Comparison of ENCODE assay signal across 10 cellular contexts in the genomic region with DNA sequence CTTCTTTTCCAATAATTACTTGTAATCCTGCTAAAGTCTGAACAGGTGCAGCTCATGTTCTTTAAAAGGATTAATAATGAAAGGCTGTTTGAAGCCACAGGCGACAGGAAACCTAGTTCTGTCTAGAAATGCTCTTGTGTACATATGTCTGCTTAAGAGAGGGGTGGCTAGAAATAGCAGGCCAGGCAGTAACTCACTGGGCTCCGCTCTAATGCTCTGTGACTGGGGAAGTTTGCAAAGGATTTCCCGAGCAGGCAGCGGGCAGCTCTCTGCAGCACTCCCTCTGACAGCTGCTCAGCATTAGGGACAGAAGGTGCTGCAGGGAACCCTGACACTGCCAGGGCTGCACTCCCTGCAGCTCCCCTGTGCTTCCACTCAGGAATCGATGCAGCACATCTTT. TPM values are rescaled to one million over a fixed set of nuclear protein-coding genes. Genes with fewer than 3 reads are reported as not detected.
A peak's percentile ranks its signal among the peaks of the same experiment; 100 is the strongest.
DNase-seq lines count a peak whose midpoint lies in the region; ATAC-seq and TF ChIP-seq lines count a peak whose summit lies in the region.
"Had no signal": no experiment of that assay in that cellular context is flagged by ENCODE, and none has a peak within 500 bp of the region (broad histone marks: within the 10 kb centered on the region; RNA-seq: fewer than 3 reads in every experiment).

No MANE protein-coding gene starts in this region.

- H3K4ac ChIP-seq in neuronal stem cell (ENCODE audit: low read length), result no peak overlapping the region

- no peak overlapping the region for H3K4me3 ChIP-seq in neuronal stem cell (ENCODE audit: low read length in 2 of 2)
- H3K4me3 ChIP-seq in uterus, result no peak overlapping the region

- H3K27ac ChIP-seq in neuronal stem cell (replicated peaks; ENCODE audit: low read length) (no peak overlapping the region), uterus (no peak overlapping the region)
- H3K27ac ChIP-seq: KMS-11 had no signal

- H2BK12ac ChIP-seq in neuronal stem cell (ENCODE audit: low read length), result no peak overlapping the region

- H3K4me2 ChIP-seq in neuronal stem cell (ENCODE audit: insufficient read depth, low read length, poor library complexity, severe bottlenecking), result no peak overlapping the region
- H3K4me2 ChIP-seq: KMS-11 had no signal

- no peak overlapping the region for H4K8ac ChIP-seq in neuronal stem cell (ENCODE audit: low read depth, low read length)

- no peak overlapping the region for H2BK120ac ChIP-seq in neuronal stem cell (ENCODE audit: low read depth, low read length)

- peak overlapping the region; percentile 70 for H2AFZ ChIP-seq in neuronal stem cell (ENCODE audit: low read length)

- intact Hi-C loops in uterus (cut with DNase I; ENCODE audit: low total_unique reads) (no loop called here), sciatic nerve (cut with DNase I) (no loop called here)

- H2BK15ac ChIP-seq in neuronal stem cell (ENCODE audit: low read length), result no peak overlapping the region

- no peaks in the 10 kb centered on the region for H3K36me3 ChIP-seq in neuronal stem cell (replicated peaks in 1 of 2; ENCODE audit: control insufficient read depth in 2 of 2, insufficient read depth in 2 of 2, low read length in 2 of 2)
- H3K36me3 ChIP-seq in uterus, result no peaks in the 10 kb centered on the region

- H3K27me3 ChIP-seq in neuronal stem cell (ENCODE audit: control insufficient read depth in 3 of 3, insufficient read depth in 3 of 3, low read depth in 1 of 3, low read length in 3 of 3), result peaks cover 0 to 37% (median 0%) of the 10 kb centered on the region in 3 experiments
- H3K27me3 ChIP-seq in uterus, result no peaks in the 10 kb centered on the region

- no peak for TF ChIP-seq CTCF in uterus (IDR thresholded peaks at IDR 0.05)

- no peak overlapping the region for H2BK5ac ChIP-seq in neuronal stem cell (ENCODE audit: low read length)

- H3K9me3 ChIP-seq in neuronal stem cell (replicated peaks in 1 of 2; ENCODE audit: control insufficient read depth in 2 of 2, insufficient read depth in 1 of 2, low read depth in 1 of 2, low read length in 2 of 2) (no peaks in the 10 kb centered on the region), uterus (no peaks in the 10 kb centered on the region)

- H3K23ac ChIP-seq in neuronal stem cell (ENCODE audit: low read depth, low read length, poor library complexity), result no peak overlapping the region

- peak; percentile 79 for ATAC-seq in GM18870 (IDR thresholded peaks at IDR 0.05; ENCODE audit: unreplicated experiment)
- ATAC-seq in GM21825 (IDR thresholded peaks at IDR 0.05; ENCODE audit: unreplicated experiment), result peak; percentile 92
- ATAC-seq in sciatic nerve, result no peak

- no peak overlapping the region for H2AK5ac ChIP-seq in neuronal stem cell (ENCODE audit: low read depth, low read length)

- no peak overlapping the region for H4K91ac ChIP-seq in neuronal stem cell (ENCODE audit: low read depth, low read length, poor library complexity)

- no peak overlapping the region for H3K18ac ChIP-seq in neuronal stem cell (ENCODE audit: low read length)

- WGBS in neuronal stem cell (ENCODE audit: extremely low coverage in 2 of 2, insufficient read length in 2 of 2, insufficient replicate concordance in 1 of 2), 2 donors, result no CpG with 5 or more reads among the region's 5 CpGs

- H3K14ac ChIP-seq in neuronal stem cell (ENCODE audit: low read length), result no peak overlapping the region

- TF ChIP-seq POLR2A in uterus (IDR thresholded peaks at IDR 0.05), result no peak

- DNase-seq in NCI-H146 treated with DMSO at 0.1 percent for 48 hours (lab: John Stamatoyannopoulos, UW; ENCODE audit: unreplicated experiment), result peak; percentile 83
- no peak for DNase-seq in neuronal stem cell (ENCODE audit: low spot score)
- DNase-seq in uterus, result no peak
- no peak for DNase-seq in MV-4-11 (lab: John Stamatoyannopoulos, UW)
- DNase-seq in sciatic nerve (ENCODE audit: low spot score), result no peak
- no peak for DNase-seq in HPDE6-E6E7 (ENCODE audit: extremely low spot score)
- DNase-seq: activated naive CD8-positive, alpha-beta T cell treated with anti-CD3 and anti-CD28 coated beads, Interleukin-2, amount 10 ng/mL, durations not matched to agents 7 days and 5 days had no signal

- peaks cover 9 to 20% of the 10 kb centered on the region in 2 donors for H3K4me1 ChIP-seq in neuronal stem cell (ENCODE audit: control insufficient read depth in 2 of 2, insufficient read depth in 1 of 2, low read depth in 1 of 2, low read length in 2 of 2)
- H3K4me1 ChIP-seq in uterus, result no peaks in the 10 kb centered on the region

- H3K79me1 ChIP-seq in neuronal stem cell (ENCODE audit: low read depth, low read length), result no peaks in the 10 kb centered on the region

- no peak overlapping the region for H3K9ac ChIP-seq in neuronal stem cell (ENCODE audit: low read depth, low read length, poor library complexity)
- H3K9ac ChIP-seq: KMS-11 had no signal

RNA-seq across cellular contexts. Expression of a gene that starts 33.2 kb away (rescaled TPM):
- 16.7 TPM for polyA plus RNA-seq in neuronal stem cell (2013, experiment 1 of 2)
- 16.5 TPM for polyA plus RNA-seq in neuronal stem cell (2013, experiment 2 of 2)
- total RNA-seq in uterus (10 to 100 TPM; 25.6 to 50.6 (median 33.5) TPM), sciatic nerve (20.6 TPM)
